Comparison of ENCODE assay signal across 1 cellular context in genomic region chr21:21213297-21213696, GRCh38.
TF ChIP-seq lines count a peak whose summit lies in the region.

No MANE protein-coding gene starts in this region.

TF ChIP-seq in SK-N-SH, 30 proteins besides CTCF, POLR2A, EP300 and RAD21 (continued from another document):
- TF ChIP-seq FOXM1 (IDR thresholded peaks at IDR 0.05; ENCODE audit: low read depth) (no peak), RFX5 (IDR thresholded peaks at IDR 0.05; ENCODE audit: low read length) (no peak), TEAD4 (IDR thresholded peaks at IDR 0.05; ENCODE audit: borderline replicate concordance, insufficient read depth) (no peak), NRF1 (IDR thresholded peaks at IDR 0.05; ENCODE audit: low read depth, low read length) (no peak), JUND (IDR thresholded peaks at IDR 0.05) (no peak)
